In the genomic region with DNA sequence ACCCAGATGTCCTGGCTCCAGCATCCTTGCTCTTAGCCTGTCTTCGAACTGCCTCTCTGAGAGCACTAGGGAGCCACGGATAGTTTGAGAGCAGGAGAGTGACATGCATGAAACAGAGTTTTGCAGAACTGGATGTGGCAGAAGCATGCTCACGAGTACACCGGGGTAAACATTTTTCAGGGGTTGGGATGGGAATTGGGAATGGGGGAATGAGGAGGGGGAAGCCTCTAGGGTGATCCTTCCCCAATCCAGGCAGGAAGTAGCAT, we compare ENCODE assay signal across 26 cellular contexts. TPM values are rescaled to one million over a fixed set of nuclear protein-coding genes. Genes with fewer than 3 reads are reported as not detected.
A peak's percentile ranks its signal among the peaks of the same experiment; 100 is the strongest.
DNase-seq lines count a peak whose midpoint lies in the region; ATAC-seq and TF ChIP-seq lines count a peak whose summit lies in the region.
"Had no signal": no experiment of that assay in that cellular context is flagged by ENCODE, and none has a peak within 500 bp of the region (broad histone marks: within the 10 kb centered on the region; RNA-seq: fewer than 3 reads in every experiment).

No MANE protein-coding gene starts in this region.

- no peaks in the 10 kb centered on the region for H3K9me3 Mint-ChIP-seq in nephron
- no peaks in the 10 kb centered on the region for H3K9me3 Mint-ChIP-seq in activated T-cell treated with anti-CD3 and anti-CD28 coated beads, Interleukin-2, amount 50 U/mL, for 4 hours
- no peaks in the 10 kb centered on the region for H3K9me3 Mint-ChIP-seq in Caco-2 (ENCODE audit: unreplicated experiment)
- H3K9me3 Mint-ChIP-seq: activated CD4-positive, alpha-beta memory T cell treated with anti-CD3 and anti-CD28 coated beads, Interleukin-2, amount 10 ng/mL, durations not matched to agents 7 days and 5 days; activated naive CD8-positive, alpha-beta T cell treated with anti-CD3 and anti-CD28 coated beads for 36 hours had no signal

- no peaks in the 10 kb centered on the region for H3F3A ChIP-seq in SK-N-SH (replicated peaks; ENCODE audit: insufficient read depth)

- H3K4me3 ChIP-seq in SK-N-SH (ENCODE audit: low read depth in 2 of 2, low read length in 1 of 2) (no peak overlapping the region), colonic mucosa (no peak overlapping the region), stomach (no peak overlapping the region), Caco-2 (ENCODE audit: low read depth, low read length) (no peak overlapping the region)
- H3K4me3 ChIP-seq: lung, MG63, tibial artery had no signal

- H3K36me3 Mint-ChIP-seq in nephron (ENCODE audit: low read depth) = no peaks in the 10 kb centered on the region
- no peaks in the 10 kb centered on the region for H3K36me3 Mint-ChIP-seq in activated T-cell treated with anti-CD3 and anti-CD28 coated beads, Interleukin-2, amount 50 U/mL, for 4 hours (ENCODE audit: insufficient read depth)
- no peaks in the 10 kb centered on the region for H3K36me3 Mint-ChIP-seq in Caco-2 (ENCODE audit: insufficient read depth, unreplicated experiment)
- H3K36me3 Mint-ChIP-seq: activated naive CD8-positive, alpha-beta T cell treated with anti-CD3 and anti-CD28 coated beads for 36 hours; CD4-positive, CD25-positive, alpha-beta regulatory T cell had no signal

- H3K4me1 Mint-ChIP-seq in nephron = peaks cover 51% of the 10 kb centered on the region
- H3K4me1 Mint-ChIP-seq in activated T-cell treated with anti-CD3 and anti-CD28 coated beads, Interleukin-2, amount 50 U/mL, for 4 hours (ENCODE audit: low read depth) = no peaks in the 10 kb centered on the region
- no peaks in the 10 kb centered on the region for H3K4me1 Mint-ChIP-seq in Caco-2 (ENCODE audit: low read depth, unreplicated experiment)
- H3K4me1 Mint-ChIP-seq: activated CD4-positive, alpha-beta memory T cell treated with anti-CD3 and anti-CD28 coated beads, Interleukin-2, amount 10 ng/mL, durations not matched to agents 7 days and 5 days; activated naive CD8-positive, alpha-beta T cell treated with anti-CD3 and anti-CD28 coated beads for 36 hours; CD4-positive, CD25-positive, alpha-beta regulatory T cell had no signal

- ATAC-seq in SK-N-SH treated with all-trans-retinoic acid at 6 μM for 48 hours = no peak
- ATAC-seq in activated T-cell treated with anti-CD3 and anti-CD28 coated beads, Interleukin-2, amount 50 U/mL, for 4 hours = no peak

- H3K9ac ChIP-seq in SK-N-SH (no peak overlapping the region), colonic mucosa (ENCODE audit: low read depth in 2 of 2, low read length in 2 of 2) (peak overlapping the region in 1 of 2 donors; percentile 56)

- TF ChIP-seq RAD21 in SK-N-SH (IDR thresholded peaks at IDR 0.05; ENCODE audit: low read length) = no peak

- TF ChIP-seq POLR2A in stomach (IDR thresholded peaks at IDR 0.05) = no peak

- intact Hi-C loops in colonic mucosa (cut with DNase I) (no loop called here), stomach (cut with DNase I; ENCODE audit: low total_unique reads) (no loop called here), Caco-2 (cut with micrococcal nuclease; ENCODE audit: unreplicated experiment) (no loop called here)

- H3K27me3 ChIP-seq in SK-N-SH (ENCODE audit: insufficient read depth) (no peaks in the 10 kb centered on the region), colonic mucosa (no peaks in the 10 kb centered on the region), stomach (no peaks in the 10 kb centered on the region), Caco-2 (replicated peaks; ENCODE audit: control insufficient read depth, insufficient read depth, low read length) (no peaks in the 10 kb centered on the region)
- H3K27me3 ChIP-seq: MG63, tibial artery had no signal

- H3K27ac ChIP-seq in SK-N-SH (ENCODE audit: low read depth in 2 of 2, low read length in 1 of 2) (no peak overlapping the region), colonic mucosa (peak overlapping the region; percentile 27), stomach (peak overlapping the region in 3 of 5 donors; percentile 48 to 72 (median 49))
- H3K27ac ChIP-seq: 22Rv1 had no signal

- WGBS in SK-N-SH (ENCODE audit: low lambda C conversion rate) = 95% methylated on average over 4 of the region's 4 CpGs
- 83 to 92% (median 87%) methylated on average over 4 of the region's 4 CpGs for WGBS in stomach, 5 donors

- TF ChIP-seq EP300 in SK-N-SH (IDR thresholded peaks at IDR 0.05; ENCODE audit: borderline replicate concordance in 1 of 2, low read depth in 1 of 2, low read length in 1 of 2) = no peak
- no peak for TF ChIP-seq EP300 in stomach (IDR thresholded peaks at IDR 0.05)

- DNase-seq in SK-N-SH (no peak), colonic mucosa (no peak), stomach (no peak), activated gamma-delta T cell (lab: John Stamatoyannopoulos, UW) (no peak), Caco-2 (no peak)
- DNase-seq in activated T-cell treated with anti-CD3 and anti-CD28 coated beads, Interleukin-2, amount 50 U/mL, for 4 hours = no peak
- DNase-seq: activated CD4-positive, alpha-beta memory T cell treated with anti-CD3 and anti-CD28 coated beads, Interleukin-2, amount 10 ng/mL, durations not matched to agents 7 days and 5 days; activated CD4-positive, CD25-positive, alpha-beta regulatory T cell treated with anti-CD3 and anti-CD28 coated beads, Interleukin-2, amount 50 U/mL, for 72 hours; activated naive CD8-positive, alpha-beta T cell treated with anti-CD3 and anti-CD28 coated beads for 36 hours; CD4-positive, CD25-positive, alpha-beta regulatory T cell; effector CD4-positive, alpha-beta T cell; foreskin fibroblast; MG63; NCI-H2081 treated with DMSO at 0.1 percent for 48 hours; NCI-H446; stimulated activated CD4-positive, alpha-beta T cell treated with anti-CD3 and anti-CD28 coated beads, Interleukin-12 subunit alpha, Interleukin-12 subunit beta, amount 100 ng/mL, for 4 hours; stimulated activated CD4-positive, alpha-beta T cell treated with anti-CD3 and anti-CD28 coated beads, Interleukin-4, amount 100 ng/mL, for 24 hours; stimulated activated naive CD4-positive, alpha-beta T cell; tibial artery had no signal

- H4K20me1 ChIP-seq in SK-N-SH (ENCODE audit: insufficient read depth) = no peaks in the 10 kb centered on the region

- H3K4me3 Mint-ChIP-seq in nephron (no peak overlapping the region), Caco-2 (ENCODE audit: unreplicated experiment) (no peak overlapping the region)
- no peak overlapping the region for H3K4me3 Mint-ChIP-seq in activated T-cell treated with anti-CD3 and anti-CD28 coated beads, Interleukin-2, amount 50 U/mL, for 4 hours
- H3K4me3 Mint-ChIP-seq: activated CD4-positive, alpha-beta memory T cell treated with anti-CD3 and anti-CD28 coated beads, Interleukin-2, amount 10 ng/mL, durations not matched to agents 7 days and 5 days; activated naive CD8-positive, alpha-beta T cell treated with anti-CD3 and anti-CD28 coated beads for 36 hours; CD4-positive, CD25-positive, alpha-beta regulatory T cell had no signal

- CTCF ChIA-PET in SK-N-SH (lab: Yijun Ruan, JAX) (interaction anchor here (1.5 to 1.6 kb wide), 3 partner anchors 19 to 32 kb away, joined by 3 to 9 read pairs (median 4); no protein-coding TSS in a partner anchor), Caco-2 (lab: Charles Lee) (no interaction called here)

- no peaks in the 10 kb centered on the region for H3K9me3 ChIP-seq in SK-N-SH
- H3K9me3 ChIP-seq in colonic mucosa = no peaks in the 10 kb centered on the region
- no peaks in the 10 kb centered on the region for H3K9me3 ChIP-seq in stomach
- H3K9me3 ChIP-seq in Caco-2 = no peaks in the 10 kb centered on the region
- H3K9me3 ChIP-seq: MG63, tibial artery had no signal

- H3K4me2 ChIP-seq in SK-N-SH = no peak overlapping the region

- H2AFZ ChIP-seq in SK-N-SH (ENCODE audit: low read depth) = no peak overlapping the region

- H3K27ac Mint-ChIP-seq in nephron (peak overlapping the region; percentile 95 to 97 (median 96)), Caco-2 (ENCODE audit: unreplicated experiment) (no peak overlapping the region)
- H3K27ac Mint-ChIP-seq: activated CD4-positive, alpha-beta memory T cell treated with anti-CD3 and anti-CD28 coated beads, Interleukin-2, amount 10 ng/mL, durations not matched to agents 7 days and 5 days; activated naive CD8-positive, alpha-beta T cell treated with anti-CD3 and anti-CD28 coated beads for 36 hours; CD4-positive, CD25-positive, alpha-beta regulatory T cell had no signal

- POLR2A ChIA-PET in SK-N-SH (lab: Yijun Ruan, JAX) (no interaction called here), Caco-2 (lab: Charles Lee) (no interaction called here)

- no peaks in the 10 kb centered on the region for H3K79me2 ChIP-seq in SK-N-SH (ENCODE audit: insufficient read depth)

- H3K4me1 ChIP-seq in SK-N-SH (ENCODE audit: control insufficient read depth in 1 of 2, insufficient read depth in 2 of 2, low read depth in 1 of 2, low read length in 1 of 2) = peaks cover 5 to 51% of the 10 kb centered on the region in 2 experiments
- H3K4me1 ChIP-seq in colonic mucosa = no peaks in the 10 kb centered on the region
- H3K4me1 ChIP-seq in stomach = peaks cover 3 to 36% (median 16%) of the 10 kb centered on the region in 4 donors
- H3K4me1 ChIP-seq in Caco-2 = peaks cover under 1% of the 10 kb centered on the region; the same call in 1 of the 2 replicates

- TF ChIP-seq CTCF in SK-N-SH (IDR thresholded peaks at IDR 0.05) (no peak), colonic mucosa (IDR thresholded peaks at IDR 0.05) (no peak), nephron (IDR thresholded peaks at IDR 0.05; ENCODE audit: unreplicated experiment in 3 of 3) (no peak), stomach (IDR thresholded peaks at IDR 0.05) (no peak), Caco-2 (IDR thresholded peaks at IDR 0.05; ENCODE audit: insufficient read depth in 1 of 2, low read depth in 1 of 2, low read length in 1 of 2, severe bottlenecking in 1 of 2, unreplicated experiment in 1 of 2) (no peak)

- H3K27me3 Mint-ChIP-seq in nephron (ENCODE audit: low read depth) = peaks cover 19% of the 10 kb centered on the region
- H3K27me3 Mint-ChIP-seq in activated T-cell treated with anti-CD3 and anti-CD28 coated beads, Interleukin-2, amount 50 U/mL, for 4 hours (ENCODE audit: low read depth) = peaks cover 12% of the 10 kb centered on the region
- H3K27me3 Mint-ChIP-seq in Caco-2 (ENCODE audit: insufficient read depth, unreplicated experiment) = peaks cover 7% of the 10 kb centered on the region
- H3K27me3 Mint-ChIP-seq: activated CD4-positive, alpha-beta memory T cell treated with anti-CD3 and anti-CD28 coated beads, Interleukin-2, amount 10 ng/mL, durations not matched to agents 7 days and 5 days; activated naive CD8-positive, alpha-beta T cell treated with anti-CD3 and anti-CD28 coated beads for 36 hours; CD4-positive, CD25-positive, alpha-beta regulatory T cell had no signal

- H3K36me3 ChIP-seq in SK-N-SH (replicated peaks in 1 of 2; ENCODE audit: control insufficient read depth in 1 of 2, insufficient read depth in 2 of 2, low read length in 1 of 2) = no peaks in the 10 kb centered on the region
- H3K36me3 ChIP-seq in colonic mucosa = no peaks in the 10 kb centered on the region
- H3K36me3 ChIP-seq in stomach = no peaks in the 10 kb centered on the region
- H3K36me3 ChIP-seq in Caco-2 (ENCODE audit: control insufficient read depth, insufficient read depth, low read length) = no peaks in the 10 kb centered on the region
- H3K36me3 ChIP-seq: MG63, tibial artery had no signal

- no TSS peak for BruUV-seq in Caco-2 (replicated peaks; lab: Mats Ljungman, UMichigan)

- H3K9me2 ChIP-seq in SK-N-SH = no peaks in the 10 kb centered on the region

RNA-seq across cellular contexts. Expression of gene CIBAR2, which starts 34.2 kb away (rescaled TPM):
- polyA plus RNA-seq in SK-N-SH (2012; rRNA removed) (0.15 and 0.24 TPM in 2 replicates), stomach (1 to 10 TPM in 1 of 3 donors, not detected in 2; 1.5 TPM)
- 0.17 and 0.23 TPM in 2 replicates for polyA plus RNA-seq in SK-N-SH (2012; cell fraction: cytosol; rRNA removed)
- 0.39 and 0.51 TPM in 2 replicates for polyA plus RNA-seq in SK-N-SH (2012; cell fraction: nucleus; rRNA removed)
- total RNA-seq in colonic mucosa (under 1 TPM in 1 of 2 donors, not detected in 1; 0.32 TPM), stomach (10 to 100 TPM in 1 of 5 donors, not detected in 4; 54.0 TPM), Caco-2 (2022) (not detected in 2 replicates)
- total RNA-seq in activated T-cell treated with anti-CD3 and anti-CD28 coated beads, Interleukin-2, amount 50 U/mL, for 4 hours = not detected
- total RNA-seq: activated CD4-positive, alpha-beta memory T cell treated with anti-CD3 and anti-CD28 coated beads, Interleukin-2, amount 10 ng/mL, durations not matched to agents 7 days and 5 days; activated naive CD8-positive, alpha-beta T cell treated with anti-CD3 and anti-CD28 coated beads for 36 hours; CD4-positive, CD25-positive, alpha-beta regulatory T cell; cerebellum; epithelial cell of proximal tubule; renal cortical epithelial cell had no signal
- polyA plus RNA-seq: CD4-positive, CD25-positive, alpha-beta regulatory T cell had no signal

Comparison
In these comparisons a context has a peak if more than half of its experiments do, and no peak if none do; other contexts are left out.
1. H3K27ac ChIP-seq: peak in colonic mucosa (single experiment) and stomach (3 of 5); none in SK-N-SH (0 of 2).